In genomic region chr12:54065677-54066076, GRCh38 we compare ENCODE assay signal across 3 cellular contexts. TPM values are rescaled to one million over a fixed set of nuclear protein-coding genes. Genes with fewer than 3 reads are reported as not detected.
"Had no signal": no experiment of that assay in that cellular context is flagged by ENCODE, and none has a peak within 500 bp of the region (broad histone marks: within the 10 kb centered on the region; RNA-seq: fewer than 3 reads in every experiment).

No MANE protein-coding gene starts in this region.

- DNase-seq: GDM1, GF-D8 had no signal

- H3K4me3 ChIP-seq: GM12878 had no signal

RNA-seq across cellular contexts. Expression of gene HOXC8, which starts 56.9 kb away (rescaled TPM):
- polyA plus RNA-seq: GM12878 had no signal
